1 cellular context compared by ENCODE assay signal in the genomic region with DNA sequence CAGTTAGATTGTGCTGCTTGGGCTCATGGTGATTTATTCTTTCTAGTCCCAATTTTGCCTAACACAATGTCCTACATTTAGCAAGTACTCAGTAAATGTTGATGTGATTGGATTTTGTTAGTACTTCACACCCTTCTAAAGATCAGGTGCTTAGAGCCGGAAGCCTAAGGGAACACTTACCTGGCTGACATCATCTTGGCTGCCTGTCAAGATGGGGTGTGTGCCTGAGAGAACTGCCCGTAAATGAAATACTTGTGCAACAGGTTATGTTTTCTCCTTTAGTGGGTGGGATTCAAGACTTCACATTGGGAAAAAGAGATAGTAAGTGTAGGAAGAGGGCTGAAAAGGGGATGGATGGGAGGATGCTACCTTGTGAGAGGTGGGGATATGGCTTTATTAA.
TF ChIP-seq lines count a peak whose summit lies in the region.

No MANE protein-coding gene starts in this region.

TF ChIP-seq in HepG2, 621 proteins besides CTCF, POLR2A, EP300 and RAD21 (continued from another document):
- TF ChIP-seq ZNF841 (CRISPR knock-in tag; IDR thresholded peaks at IDR 0.05; ENCODE audit: borderline replicate concordance) (no peak), SMC3 (IDR thresholded peaks at IDR 0.05; ENCODE audit: low read length) (no peak)
- TF ChIP-seq, protein P1, sequence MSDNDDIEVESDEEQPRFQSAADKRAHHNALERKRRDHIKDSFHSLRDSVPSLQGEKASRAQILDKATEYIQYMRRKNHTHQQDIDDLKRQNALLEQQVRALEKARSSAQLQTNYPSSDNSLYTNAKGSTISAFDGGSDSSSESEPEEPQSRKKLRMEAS (IDR thresholded peaks at IDR 0.05) = no peak
- TF ChIP-seq, protein P2, sequence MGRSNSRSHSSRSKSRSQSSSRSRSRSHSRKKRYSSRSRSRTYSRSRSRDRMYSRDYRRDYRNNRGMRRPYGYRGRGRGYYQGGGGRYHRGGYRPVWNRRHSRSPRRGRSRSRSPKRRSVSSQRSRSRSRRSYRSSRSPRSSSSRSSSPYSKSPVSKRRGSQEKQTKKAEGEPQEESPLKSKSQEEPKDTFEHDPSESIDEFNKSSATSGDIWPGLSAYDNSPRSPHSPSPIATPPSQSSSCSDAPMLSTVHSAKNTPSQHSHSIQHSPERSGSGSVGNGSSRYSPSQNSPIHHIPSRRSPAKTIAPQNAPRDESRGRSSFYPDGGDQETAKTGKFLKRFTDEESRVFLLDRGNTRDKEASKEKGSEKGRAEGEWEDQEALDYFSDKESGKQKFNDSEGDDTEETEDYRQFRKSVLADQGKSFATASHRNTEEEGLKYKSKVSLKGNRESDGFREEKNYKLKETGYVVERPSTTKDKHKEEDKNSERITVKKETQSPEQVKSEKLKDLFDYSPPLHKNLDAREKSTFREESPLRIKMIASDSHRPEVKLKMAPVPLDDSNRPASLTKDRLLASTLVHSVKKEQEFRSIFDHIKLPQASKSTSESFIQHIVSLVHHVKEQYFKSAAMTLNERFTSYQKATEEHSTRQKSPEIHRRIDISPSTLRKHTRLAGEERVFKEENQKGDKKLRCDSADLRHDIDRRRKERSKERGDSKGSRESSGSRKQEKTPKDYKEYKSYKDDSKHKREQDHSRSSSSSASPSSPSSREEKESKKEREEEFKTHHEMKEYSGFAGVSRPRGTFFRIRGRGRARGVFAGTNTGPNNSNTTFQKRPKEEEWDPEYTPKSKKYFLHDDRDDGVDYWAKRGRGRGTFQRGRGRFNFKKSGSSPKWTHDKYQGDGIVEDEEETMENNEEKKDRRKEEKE (IDR thresholded peaks at IDR 0.05) = no peak
